Comparison of ENCODE assay signal across 17 cellular contexts in the genomic region with DNA sequence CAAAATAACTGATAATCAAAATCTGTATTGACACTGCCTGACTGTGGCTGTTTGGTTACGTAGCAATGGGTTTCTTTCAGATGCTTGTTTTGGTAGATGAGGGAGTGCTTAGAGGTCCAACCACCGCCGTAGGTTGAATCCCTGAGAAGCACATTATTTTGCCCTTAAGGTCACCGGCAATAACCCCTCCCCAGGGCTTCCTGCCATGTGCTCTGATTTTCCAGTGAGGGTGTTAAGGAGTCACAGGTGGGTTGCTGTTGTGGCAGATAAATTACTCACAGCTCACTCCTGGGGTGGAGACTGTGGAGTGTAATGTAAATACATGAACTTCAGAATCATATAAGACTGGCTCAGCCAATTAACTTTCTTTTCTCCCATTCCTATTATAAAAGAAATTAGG.
DNase-seq lines count a peak whose midpoint lies in the region; ATAC-seq lines count a peak whose summit lies in the region.
"Had no signal": no experiment of that assay in that cellular context is flagged by ENCODE, and none has a peak within 500 bp of the region (broad histone marks: within the 10 kb centered on the region; RNA-seq: fewer than 3 reads in every experiment).

No MANE protein-coding gene starts in this region.

- no peak for ATAC-seq in HG02970 (IDR thresholded peaks at IDR 0.05; ENCODE audit: low FRiP score, unreplicated experiment)
- ATAC-seq: CD8-positive, alpha-beta T cell; GM23338; HCT116 had no signal

- DNase-seq in DMS153 (lab: John Stamatoyannopoulos, UW): peak; percentile 6
- DNase-seq in DMS153 treated with DMSO at 0.1 percent for 48 hours (lab: John Stamatoyannopoulos, UW; ENCODE audit: unreplicated experiment): no peak
- DNase-seq in NCI-H748 (lab: John Stamatoyannopoulos, UW; ENCODE audit: unreplicated experiment): peak; percentile 51
- no peak for DNase-seq in NCI-H748 treated with DMSO at 0.1 percent for 48 hours (lab: John Stamatoyannopoulos, UW)
- DNase-seq in NCI-H1436 (lab: John Stamatoyannopoulos, UW): peak; percentile 43
- peak; percentile 25 for DNase-seq in NCI-H774 (lab: John Stamatoyannopoulos, UW)
- DNase-seq in cardiac septum (ENCODE audit: low spot score): no peak
- DNase-seq: Caco-2; CD4-positive, CD25-positive, alpha-beta regulatory T cell; CD8-positive, alpha-beta T cell; DMS53; DMS79 treated with DMSO at 0.1 percent for 48 hours; GF-D8; H9 had no signal

- intact Hi-C loops in cardiac septum (cut with DNase I): no loop called here

Comparison
In these comparisons a context has a peak if more than half of its experiments do, and no peak if none do; other contexts are left out.
1. DNase-seq: peak in DMS153 (single experiment), NCI-H748 (single experiment), NCI-H1436 (single experiment) and NCI-H774 (single experiment); none in DMS153 treated with DMSO at 0.1 percent for 48 hours (single experiment), NCI-H748 treated with DMSO at 0.1 percent for 48 hours (single experiment) and cardiac septum (single experiment).